8 cellular contexts compared by ENCODE assay signal in the genomic region with DNA sequence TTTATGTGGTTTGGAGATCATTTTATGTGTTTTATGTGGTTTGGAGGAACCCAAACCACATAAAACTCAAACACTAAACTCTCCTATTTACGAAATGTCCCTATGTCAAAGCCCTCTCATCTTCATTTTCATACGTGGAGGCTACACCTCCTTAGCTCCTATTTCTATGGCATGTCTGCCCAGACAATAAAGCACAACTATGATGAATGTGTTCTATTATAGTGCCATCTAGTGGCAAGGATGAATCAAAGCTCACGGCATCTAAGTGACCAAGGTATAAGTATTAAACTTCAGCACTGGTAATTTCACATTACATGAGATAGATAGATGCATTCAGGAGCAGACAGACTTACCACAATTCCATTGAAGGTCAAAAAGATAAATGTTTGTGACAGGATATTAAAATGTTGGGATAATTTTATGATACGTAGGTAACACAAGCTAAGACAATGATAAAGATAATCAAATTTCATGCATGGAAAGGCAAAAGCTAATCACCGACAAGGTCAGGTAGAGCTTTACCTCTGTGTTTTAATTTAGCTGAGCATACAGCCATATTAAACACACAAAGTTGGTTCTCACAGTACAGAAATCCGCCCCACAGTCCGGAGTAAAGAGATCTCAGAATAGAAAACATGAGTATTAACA.
DNase-seq lines count a peak whose midpoint lies in the region; ATAC-seq and TF ChIP-seq lines count a peak whose summit lies in the region.

No MANE protein-coding gene starts in this region.

- H2BK12ac ChIP-seq in mesenchymal stem cell (ENCODE audit: low read length in 2 of 2): no peak overlapping the region

- H3K4me1 Mint-ChIP-seq in CD4-positive, alpha-beta T cell (ENCODE audit: low read depth): peaks cover 5% of the 10 kb centered on the region

- H3K4me3 Mint-ChIP-seq in CD4-positive, alpha-beta T cell: no peak overlapping the region

- H2BK120ac ChIP-seq in mesenchymal stem cell (ENCODE audit: low read depth, low read length): no peak overlapping the region

- no peak overlapping the region for H2AK5ac ChIP-seq in mesenchymal stem cell (ENCODE audit: low read length, severe bottlenecking)

- intact Hi-C loops in CD4-positive, alpha-beta T cell (cut with DNase I, micrococcal nuclease): loop anchor here (2.0 to 10.0 kb wide), 3 partner anchors 803 to 1807 kb away; no protein-coding TSS in a partner anchor

- peaks cover 4% of the 10 kb centered on the region for H3K27me3 ChIP-seq in CD4-positive, alpha-beta T cell (ENCODE audit: control insufficient read depth, insufficient read depth, low read length)
- no peaks in the 10 kb centered on the region for H3K27me3 ChIP-seq in NT2/D1 (ENCODE audit: insufficient read depth, insufficient read length)
- H3K27me3 ChIP-seq in mesenchymal stem cell (ENCODE audit: control insufficient read depth in 1 of 2, insufficient read depth in 1 of 2, low read length in 2 of 2): no peaks in the 10 kb centered on the region

- H4K8ac ChIP-seq in mesenchymal stem cell (ENCODE audit: low read length): no peak overlapping the region

- H3K27ac Mint-ChIP-seq in CD4-positive, alpha-beta T cell: no peak overlapping the region

- no peak overlapping the region for H3K23ac ChIP-seq in mesenchymal stem cell (ENCODE audit: low read length in 2 of 2)

- ATAC-seq in CD4-positive, alpha-beta T cell (ENCODE audit: poor library complexity): peak; percentile 51
- ATAC-seq in GM18858 (IDR thresholded peaks at IDR 0.05; ENCODE audit: unreplicated experiment) (peak; percentile 95), HG02973 (IDR thresholded peaks at IDR 0.05; ENCODE audit: unreplicated experiment) (peak; percentile 86)

- no peak overlapping the region for H3K18ac ChIP-seq in mesenchymal stem cell (ENCODE audit: low read depth in 1 of 2, low read length in 2 of 2)

- no peak overlapping the region for H2AFZ ChIP-seq in mesenchymal stem cell (ENCODE audit: low read depth, low read length)

- H3K4me3 ChIP-seq in NT2/D1 (ENCODE audit: insufficient read length, low read depth) (no peak overlapping the region), mesenchymal stem cell (ENCODE audit: insufficient read depth in 1 of 2, low read depth in 1 of 2, low read length in 2 of 2) (no peak overlapping the region)

- no peak overlapping the region for H2BK15ac ChIP-seq in mesenchymal stem cell (ENCODE audit: low read depth, poor library complexity, severe bottlenecking)

- H3K9me3 ChIP-seq in CD4-positive, alpha-beta T cell (ENCODE audit: control insufficient read depth, low read length): no peaks in the 10 kb centered on the region
- 0 out of 2 replicates have a peak, but pooled peaks cover 7% of the 10 kb centered on the region for H3K9me3 ChIP-seq in NT2/D1 (ENCODE audit: insufficient read depth, low read length)
- no peaks in the 10 kb centered on the region for H3K9me3 ChIP-seq in mesenchymal stem cell (ENCODE audit: control insufficient read depth, low read length)

- peaks cover 15% of the 10 kb centered on the region for H3K27me3 Mint-ChIP-seq in CD4-positive, alpha-beta T cell

- no peaks in the 10 kb centered on the region for H3K36me3 Mint-ChIP-seq in CD4-positive, alpha-beta T cell (ENCODE audit: low read depth)

- no peaks in the 10 kb centered on the region for H3K36me3 ChIP-seq in NT2/D1 (ENCODE audit: insufficient read depth, insufficient read length, low read length)
- no peaks in the 10 kb centered on the region for H3K36me3 ChIP-seq in mesenchymal stem cell (ENCODE audit: control insufficient read depth in 1 of 2, insufficient read depth in 2 of 2, low read depth in 1 of 2, low read length in 2 of 2)

- H3K9ac ChIP-seq in NT2/D1 (ENCODE audit: insufficient read length, low read depth): no peak overlapping the region
- H3K9ac ChIP-seq in mesenchymal stem cell (ENCODE audit: low read length): no peak overlapping the region

- H3K14ac ChIP-seq in mesenchymal stem cell (ENCODE audit: low read length in 2 of 2): no peak overlapping the region

- CTCF ChIA-PET in CD4-positive, alpha-beta T cell (lab: Charles Lee): interaction anchor here (0.5 to 1.5 kb wide), 6 partner anchors 8 to 1806 kb away, joined by 3 to 6 read pairs (median 4); no protein-coding TSS in a partner anchor

- no peaks in the 10 kb centered on the region for H3K79me1 ChIP-seq in mesenchymal stem cell (replicated peaks; ENCODE audit: low read length, poor library complexity, severe bottlenecking)

- H3K4me1 ChIP-seq in NT2/D1 (ENCODE audit: insufficient read depth, insufficient read length) (no peaks in the 10 kb centered on the region), mesenchymal stem cell (ENCODE audit: control insufficient read depth, insufficient read depth, low read depth, low read length) (no peaks in the 10 kb centered on the region)

- no peak overlapping the region for H3K4ac ChIP-seq in mesenchymal stem cell (ENCODE audit: low read depth in 1 of 2, low read length in 2 of 2)

- H3K27ac ChIP-seq in CD4-positive, alpha-beta T cell (ENCODE audit: low read depth, low read length): no peak overlapping the region
- H3K27ac ChIP-seq in mesenchymal stem cell (ENCODE audit: low read length, poor library complexity, severe bottlenecking) (no peak overlapping the region), caudate nucleus (ENCODE audit: low read depth, low read length) (no peak overlapping the region)

- TF ChIP-seq CTCF in CD4-positive, alpha-beta T cell (IDR thresholded peaks at IDR 0.05): peak; percentile 66

- H2BK5ac ChIP-seq in mesenchymal stem cell (ENCODE audit: low read depth, low read length, poor library complexity, severe bottlenecking): no peak overlapping the region

- H3K9me3 Mint-ChIP-seq in CD4-positive, alpha-beta T cell: no peaks in the 10 kb centered on the region

- POLR2A ChIA-PET in CD4-positive, alpha-beta T cell (lab: Charles Lee): no interaction called here

- no peak overlapping the region for H3K4me2 ChIP-seq in mesenchymal stem cell (ENCODE audit: low read length, poor library complexity, severe bottlenecking)

- WGBS in mesenchymal stem cell: 95% methylated on average over 4 of the region's 7 CpGs

- H4K91ac ChIP-seq in mesenchymal stem cell (ENCODE audit: low read length): no peak overlapping the region

- no peak for DNase-seq in CD4-positive, alpha-beta T cell
- DNase-seq in NT2/D1 (ENCODE audit: low read depth, low spot score) (peak; percentile 25), dermis blood vessel endothelial cell (peak; percentile 19), mesenchymal stem cell (peak; percentile 20), caudate nucleus (lab: John Stamatoyannopoulos, UW) (no peak)
- no peak for DNase-seq in stimulated activated CD4-positive, alpha-beta T cell treated with anti-CD3 and anti-CD28 coated beads, Interleukin-2, amount 100 ng/mL, for 24 hours

Comparison
In these comparisons a context has a peak if more than half of its experiments do, and no peak if none do; other contexts are left out.
1. DNase-seq: peak in NT2/D1 (single experiment), dermis blood vessel endothelial cell (single experiment) and mesenchymal stem cell (single experiment); none in CD4-positive, alpha-beta T cell (0 of 10), stimulated activated CD4-positive, alpha-beta T cell treated with anti-CD3 and anti-CD28 coated beads, Interleukin-2, amount 100 ng/mL, for 24 hours (0 of 2) and caudate nucleus (0 of 61).
2. Peak in every context shown above with its lines, with median percentiles within 50 percentile points of each other: ATAC-seq.